Comparison of ENCODE assay signal across 8 cellular contexts in genomic region chr1:11098931-11099309, GRCh38. TPM values are rescaled to one million over a fixed set of nuclear protein-coding genes. Genes with fewer than 3 reads are reported as not detected.
DNase-seq lines count a peak whose midpoint lies in the region; ATAC-seq and TF ChIP-seq lines count a peak whose summit lies in the region.

No MANE protein-coding gene starts in this region.

- peak overlapping the region; percentile 88 to 97 (median 93) for H3K4me3 ChIP-seq in skeletal muscle tissue (ENCODE audit: low read length in 3 of 3)

- no peak for TF ChIP-seq CTCF in foreskin keratinocyte (conservative IDR thresholded peaks at IDR 0.05)

- peak overlapping the region; percentile 97 for H3K4me3 Mint-ChIP-seq in T-helper 17 cell

- no peaks in the 10 kb centered on the region for H3K27me3 Mint-ChIP-seq in T-helper 17 cell

- H3K4me1 ChIP-seq in foreskin keratinocyte (peaks cover 7% of the 10 kb centered on the region), skeletal muscle tissue (ENCODE audit: control insufficient read depth in 3 of 3, insufficient read depth in 3 of 3, low read length in 3 of 3) (peaks cover 7 to 16% (median 16%) of the 10 kb centered on the region in 3 donors)

- peak overlapping the region; percentile 81 for H3K27ac ChIP-seq in foreskin keratinocyte
- no peak overlapping the region for H3K27ac ChIP-seq in skeletal muscle tissue (ENCODE audit: low read depth, low read length)

- H3K9me3 ChIP-seq in T-helper 17 cell (ENCODE audit: control insufficient read depth, low read length, poor library complexity, severe bottlenecking), result no peaks in the 10 kb centered on the region
- no peaks in the 10 kb centered on the region for H3K9me3 ChIP-seq in skeletal muscle tissue (ENCODE audit: control insufficient read depth in 3 of 3, low read length in 3 of 3)

- peaks cover 17 to 23% (median 20%) of the 10 kb centered on the region in 3 donors for H3K36me3 ChIP-seq in skeletal muscle tissue (ENCODE audit: control insufficient read depth in 3 of 3, insufficient read depth in 3 of 3, low read length in 3 of 3)

- H3K27me3 ChIP-seq in foreskin keratinocyte (no peaks in the 10 kb centered on the region), skeletal muscle tissue (ENCODE audit: control insufficient read depth in 3 of 3, insufficient read depth in 3 of 3, low read length in 3 of 3) (no peaks in the 10 kb centered on the region)

- DNase-seq in T-helper 17 cell, result no peak
- no peak for DNase-seq in foreskin keratinocyte
- DNase-seq in DMS 273 treated with DMSO at 0.1 percent for 48 hours (lab: John Stamatoyannopoulos, UW), result no peak
- no peak for DNase-seq in NCI-H526 (lab: John Stamatoyannopoulos, UW)
- no peak for DNase-seq in cortex of kidney (lab: John Stamatoyannopoulos, UW)
- DNase-seq in DMS 273 (lab: John Stamatoyannopoulos, UW; ENCODE audit: unreplicated experiment), result no peak

- H3K4me1 Mint-ChIP-seq in T-helper 17 cell, result peaks cover 8% of the 10 kb centered on the region

- peaks cover 3% of the 10 kb centered on the region for H3K36me3 Mint-ChIP-seq in T-helper 17 cell (ENCODE audit: low read depth)

- ATAC-seq in GM21717 (IDR thresholded peaks at IDR 0.05; ENCODE audit: unreplicated experiment), result peak; percentile 3
- ATAC-seq in T-helper 17 cell, result no peak
- ATAC-seq in foreskin keratinocyte, result no peak

- peak overlapping the region; percentile 92 to 95 (median 94) for H3K9ac ChIP-seq in skeletal muscle tissue (ENCODE audit: low read depth in 1 of 3, low read length in 3 of 3)

- H3K27ac Mint-ChIP-seq in T-helper 17 cell, result peak overlapping the region; percentile 91

RNA-seq across cellular contexts. Expression of gene EXOSC10, which starts 0.7 kb away (rescaled TPM):
- total RNA-seq in T-helper 17 cell (10 to 100 TPM; 73.8 to 82.7 TPM), foreskin keratinocyte (76.9 and 82.5 TPM in 2 replicates), skeletal muscle tissue (28.2 TPM)
- polyA plus RNA-seq in foreskin keratinocyte, result 47.9 and 58.2 TPM in 2 replicates

RNA-seq across cellular contexts. Expression of gene SRM, which starts 39.1 kb away (rescaled TPM):
- 10 to 100 TPM; 37.5 to 39.5 TPM for total RNA-seq in T-helper 17 cell
- 153 and 166 TPM in 2 replicates for total RNA-seq in foreskin keratinocyte
- polyA plus RNA-seq in foreskin keratinocyte, result 243 and 245 TPM in 2 replicates
- 8.4 TPM for total RNA-seq in skeletal muscle tissue

RNA-seq across cellular contexts. Expression of gene MASP2, which starts 51.9 kb away (rescaled TPM):
- total RNA-seq in T-helper 17 cell (under 1 TPM; 0.18 to 0.30 TPM), foreskin keratinocyte (0.07 and 0.24 TPM in 2 replicates), skeletal muscle tissue (under 0.01 TPM)
- 0.11 TPM in 1 of 2 replicates, not detected in the other for polyA plus RNA-seq in foreskin keratinocyte
